ENCODE assay signal across 8 cellular contexts in genomic region chr19:1248454-1249297, GRCh38. TPM values are rescaled to one million over a fixed set of nuclear protein-coding genes. Genes with fewer than 3 reads are reported as not detected.
DNase-seq lines count a peak whose midpoint lies in the region; ATAC-seq and TF ChIP-seq lines count a peak whose summit lies in the region.

Gene MIDN, plus strand, starts transcription at chr19:1248583. Its CDS starts 1,714 bp downstream, at chr19:1250297.

- no peaks in the 10 kb centered on the region for H4K20me1 ChIP-seq in KMS-11 (ENCODE audit: insufficient read depth)

- H3K9ac ChIP-seq in KMS-11, result peak within 1 kb of the TSS; percentile 87

- H3K27ac ChIP-seq in KMS-11 (peak within 1 kb of the TSS; percentile 91), ascending aorta (peak within 1 kb of the TSS; percentile 92 to 99)

- intact Hi-C loops in ascending aorta (cut with DNase I), result loop anchor here (1.0 to 10.0 kb wide), 3 partner anchors 18 to 324 kb away; partner anchors contain the start of genes ARID3A and CIRBP

- peak within 1 kb of the TSS; percentile 47; the same call in 1 of the 2 replicates for H2AFZ ChIP-seq in KMS-11 (ENCODE audit: low read depth)

- no peaks in the 10 kb centered on the region for H3K27me3 ChIP-seq in KMS-11 (ENCODE audit: insufficient read depth, low read depth)
- H3K27me3 ChIP-seq in ascending aorta, result no peaks in the 10 kb centered on the region

- peak; percentile 80 for DNase-seq in ELF-1 (ENCODE audit: low read depth, low spot score)
- peak; percentile 73 to 90 (median 81) for DNase-seq in T-helper 1 cell
- peak in 1 of 2 donors; percentile 90 for DNase-seq in ascending aorta (ENCODE audit: low spot score in 2 of 2)
- peak; percentile 87 for DNase-seq in hepatic stellate cell (ENCODE audit: low spot score)
- DNase-seq in retinal pigment epithelial cell (ENCODE audit: low read depth), result no peak
- DNase-seq in GM19240 (ENCODE audit: insufficient read length, low spot score), result no peak

- peak within 1 kb of the TSS; percentile 46; the same call in 1 of the 2 replicates for H3K4me2 ChIP-seq in KMS-11

- no peaks in the 10 kb centered on the region for H3K79me2 ChIP-seq in KMS-11 (ENCODE audit: insufficient read depth, low read depth)

- TF ChIP-seq CTCF in KMS-11 (conservative IDR thresholded peaks at IDR 0.05; ENCODE audit: low read depth, low read length) (peak; percentile 76), ascending aorta (IDR thresholded peaks at IDR 0.05) (peak; percentile 72 to 99 (median 73)), retinal pigment epithelial cell (conservative IDR thresholded peaks at IDR 0.05; ENCODE audit: low read depth, low read length) (peak; percentile 55)

- H3K4me3 ChIP-seq in KMS-11 (IDR thresholded peaks at IDR 0.05; ENCODE audit: insufficient read depth, low read depth, low read length) (no peak within 1 kb of the TSS), ascending aorta (peak within 1 kb of the TSS; percentile 67 to 95), retinal pigment epithelial cell (ENCODE audit: low read length) (peak within 1 kb of the TSS; percentile 70)

- H3K36me3 ChIP-seq in KMS-11 (ENCODE audit: insufficient read depth) (no peaks in the 10 kb centered on the region), ascending aorta (peaks cover 6 to 18% of the 10 kb centered on the region in 2 donors)

- peak; percentile 24 for ATAC-seq in GM21529 (IDR thresholded peaks at IDR 0.05; ENCODE audit: unreplicated experiment)

- no peaks in the 10 kb centered on the region for H3K9me3 ChIP-seq in ascending aorta

- H3K4me1 ChIP-seq in KMS-11 (ENCODE audit: low read depth, poor library complexity, severe bottlenecking) (peaks cover 23% of the 10 kb centered on the region), ascending aorta (peaks cover 30 to 44% of the 10 kb centered on the region in 2 donors)

RNA-seq across cellular contexts. Expression of gene MIDN, which starts in this region (rescaled TPM):
- 307 TPM for total RNA-seq in ascending aorta

Comparison
In these comparisons a context has a peak if more than half of its experiments do, and no peak if none do; other contexts are left out.
1. DNase-seq: peak in ELF-1 (single experiment), T-helper 1 cell (5 of 5) and hepatic stellate cell (single experiment); none in retinal pigment epithelial cell (single experiment) and GM19240 (single experiment).
2. Peak in every context shown above with its lines, with median percentiles within 50 percentile points of each other: CTCF ChIP-seq.